ENCODE assay signal across 8 cellular contexts in the genomic region with DNA sequence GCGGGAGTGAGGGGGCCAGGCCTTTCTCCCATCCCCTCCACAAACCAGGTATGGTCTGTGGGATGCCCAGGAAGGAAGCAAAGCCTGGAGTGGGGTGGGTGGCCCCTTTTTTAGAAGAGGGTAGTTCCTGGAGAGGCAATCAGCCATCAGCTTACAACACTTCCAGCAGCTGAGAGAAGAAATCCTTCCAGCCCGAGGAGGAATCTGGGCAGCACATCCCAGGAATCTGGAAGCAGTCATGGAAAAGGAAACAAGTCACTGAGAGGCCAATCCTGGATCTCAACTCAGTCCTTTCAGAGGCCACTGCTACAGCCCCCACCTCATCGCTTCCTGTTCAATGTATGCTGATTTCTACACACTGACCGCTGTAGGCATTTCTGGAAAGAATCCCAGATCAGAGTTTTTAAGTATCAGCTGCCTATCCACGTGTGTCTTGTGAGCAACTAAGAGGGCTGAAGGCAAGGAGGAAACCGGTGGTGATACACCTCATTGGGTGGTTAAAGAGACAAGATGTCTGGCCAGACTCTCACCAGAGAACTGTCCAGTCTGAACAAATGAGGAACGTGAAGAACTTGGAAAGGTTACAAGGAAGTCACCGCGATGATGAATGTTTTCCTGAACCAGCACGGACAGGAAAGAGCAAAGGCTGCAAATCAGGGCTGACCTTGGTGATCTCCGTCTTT. TPM values are rescaled to one million over a fixed set of nuclear protein-coding genes. Genes with fewer than 3 reads are reported as not detected.
DNase-seq lines count a peak whose midpoint lies in the region; ATAC-seq and TF ChIP-seq lines count a peak whose summit lies in the region.

No MANE protein-coding gene starts in this region.

- peak; percentile 93 for DNase-seq in EL
- peak; percentile 34 to 51 for DNase-seq in psoas muscle
- DNase-seq in NK-92 treated with Interleukin-12 subunit alpha and Interleukin-12 subunit beta, amount 100 ng/mL, for 24 hours (lab: John Stamatoyannopoulos, UW), result no peak
- DNase-seq in NCI-H2171 treated with DMSO at 0.1 percent for 48 hours (lab: John Stamatoyannopoulos, UW), result no peak
- no peak for DNase-seq in epidermal melanocyte (ENCODE audit: insufficient read length, low spot score)

- no peak for TF ChIP-seq EP300 in gastroesophageal sphincter (IDR thresholded peaks at IDR 0.05)

- TF ChIP-seq POLR2A in gastroesophageal sphincter (IDR thresholded peaks at IDR 0.05), result no peak

- H3K4me3 ChIP-seq in gastroesophageal sphincter, result no peak overlapping the region
- peak overlapping the region; percentile 15 for H3K4me3 ChIP-seq in psoas muscle

- H3K4me1 ChIP-seq in gastroesophageal sphincter (peaks cover 23 to 47% (median 32%) of the 10 kb centered on the region in 3 donors), psoas muscle (peaks cover 13% of the 10 kb centered on the region)

- no peaks in the 10 kb centered on the region for H3K36me3 ChIP-seq in gastroesophageal sphincter
- H3K36me3 ChIP-seq in psoas muscle (ENCODE audit: insufficient read depth in 1 of 2, low read depth in 1 of 2), result no peaks in the 10 kb centered on the region

- intact Hi-C loops in psoas muscle (cut with DNase I), result no loop called here

- TF ChIP-seq CTCF in gastroesophageal sphincter (IDR thresholded peaks at IDR 0.05), result no peak
- TF ChIP-seq CTCF in psoas muscle (IDR thresholded peaks at IDR 0.05), result no peak

- peak; percentile 87 for ATAC-seq in SK-N-SH treated with all-trans-retinoic acid at 6 μM for 48 hours
- ATAC-seq in gastroesophageal sphincter, result peak; percentile 70
- peak; percentile 44 to 78 (median 76) for ATAC-seq in psoas muscle
- ATAC-seq in HG02885 (IDR thresholded peaks at IDR 0.05; ENCODE audit: poor library complexity, unreplicated experiment), result no peak

- H3K9me3 ChIP-seq in gastroesophageal sphincter (no peaks in the 10 kb centered on the region), psoas muscle (no peaks in the 10 kb centered on the region)

- no peaks in the 10 kb centered on the region for H3K27me3 ChIP-seq in gastroesophageal sphincter
- H3K27me3 ChIP-seq in psoas muscle (ENCODE audit: insufficient read depth in 3 of 3, low read length in 2 of 3), result no peaks in the 10 kb centered on the region

- 4% methylated on average over 7 of the region's 11 CpGs for WGBS in gastroesophageal sphincter (ENCODE audit: low coverage in 1 of 2), 2 donors
- WGBS in psoas muscle, 3 donors, result 10 to 16% (median 15%) methylated on average over 11 of the region's 11 CpGs

- H3K27ac ChIP-seq in gastroesophageal sphincter (peak overlapping the region; percentile 89 to 97 (median 91)), psoas muscle (peak overlapping the region; percentile 41)

TF ChIP-seq in SK-N-SH treated with all-trans-retinoic acid at 6 μM for 48 hours, 23 proteins besides CTCF, POLR2A, EP300 and RAD21:
- TF ChIP-seq ARNTL (CRISPR knock-in tag; IDR thresholded peaks at IDR 0.05; ENCODE audit: borderline replicate concordance, low read depth), result no peak
- no peak for TF ChIP-seq ZFP30 (CRISPR knock-in tag; IDR thresholded peaks at IDR 0.05)
- TF ChIP-seq, protein P1, sequence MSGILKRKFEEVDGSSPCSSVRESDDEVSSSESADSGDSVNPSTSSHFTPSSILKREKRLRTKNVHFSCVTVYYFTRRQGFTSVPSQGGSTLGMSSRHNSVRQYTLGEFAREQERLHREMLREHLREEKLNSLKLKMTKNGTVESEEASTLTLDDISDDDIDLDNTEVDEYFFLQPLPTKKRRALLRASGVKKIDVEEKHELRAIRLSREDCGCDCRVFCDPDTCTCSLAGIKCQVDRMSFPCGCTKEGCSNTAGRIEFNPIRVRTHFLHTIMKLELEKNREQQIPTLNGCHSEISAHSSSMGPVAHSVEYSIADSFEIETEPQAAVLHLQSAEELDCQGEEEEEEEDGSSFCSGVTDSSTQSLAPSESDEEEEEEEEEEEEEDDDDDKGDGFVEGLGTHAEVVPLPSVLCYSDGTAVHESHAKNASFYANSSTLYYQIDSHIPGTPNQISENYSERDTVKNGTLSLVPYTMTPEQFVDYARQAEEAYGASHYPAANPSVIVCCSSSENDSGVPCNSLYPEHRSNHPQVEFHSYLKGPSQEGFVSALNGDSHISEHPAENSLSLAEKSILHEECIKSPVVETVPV (CRISPR knock-in tag; IDR thresholded peaks at IDR 0.05), result no peak
- TF ChIP-seq, protein P2, sequence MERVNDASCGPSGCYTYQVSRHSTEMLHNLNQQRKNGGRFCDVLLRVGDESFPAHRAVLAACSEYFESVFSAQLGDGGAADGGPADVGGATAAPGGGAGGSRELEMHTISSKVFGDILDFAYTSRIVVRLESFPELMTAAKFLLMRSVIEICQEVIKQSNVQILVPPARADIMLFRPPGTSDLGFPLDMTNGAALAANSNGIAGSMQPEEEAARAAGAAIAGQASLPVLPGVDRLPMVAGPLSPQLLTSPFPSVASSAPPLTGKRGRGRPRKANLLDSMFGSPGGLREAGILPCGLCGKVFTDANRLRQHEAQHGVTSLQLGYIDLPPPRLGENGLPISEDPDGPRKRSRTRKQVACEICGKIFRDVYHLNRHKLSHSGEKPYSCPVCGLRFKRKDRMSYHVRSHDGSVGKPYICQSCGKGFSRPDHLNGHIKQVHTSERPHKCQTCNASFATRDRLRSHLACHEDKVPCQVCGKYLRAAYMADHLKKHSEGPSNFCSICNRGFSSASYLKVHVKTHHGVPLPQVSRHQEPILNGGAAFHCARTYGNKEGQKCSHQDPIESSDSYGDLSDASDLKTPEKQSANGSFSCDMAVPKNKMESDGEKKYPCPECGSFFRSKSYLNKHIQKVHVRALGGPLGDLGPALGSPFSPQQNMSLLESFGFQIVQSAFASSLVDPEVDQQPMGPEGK (CRISPR knock-in tag; IDR thresholded peaks at IDR 0.05; ENCODE audit: borderline replicate concordance), result peak; percentile 56; the same call in 1 of the 2 replicates
- peak; percentile 25; the same call in 1 of the 2 replicates for TF ChIP-seq ISL1 (CRISPR knock-in tag; IDR thresholded peaks at IDR 0.05)
TF ChIP-seq in SK-N-SH treated with all-trans-retinoic acid at 6 μM for 48 hours: peak in this region for 2.

RNA-seq across cellular contexts. Expression of a gene that starts 46.5 kb away (rescaled TPM):
- 10 to 100 TPM; 17.7 to 34.1 (median 24.7) TPM for total RNA-seq in gastroesophageal sphincter
- total RNA-seq in psoas muscle, result 10 to 100 TPM; 16.9 to 30.5 (median 22.4) TPM
- 10 to 100 TPM in 1 of 3 donors, 1 to 10 TPM in 2; 7.6 to 26.5 (median 9.2) TPM for polyA plus RNA-seq in psoas muscle

Comparison
In these comparisons a context has a peak if more than half of its experiments do, and no peak if none do; other contexts are left out.
1. DNase-seq: peak in EL (single experiment) and psoas muscle (2 of 2); none in NK-92 treated with Interleukin-12 subunit alpha and Interleukin-12 subunit beta, amount 100 ng/mL, for 24 hours (single experiment), NCI-H2171 treated with DMSO at 0.1 percent for 48 hours (single experiment) and epidermal melanocyte (single experiment).